ENCODE assay signal across 10 cellular contexts in genomic region chr2:26721267-26722032, GRCh38. TPM values are rescaled to one million over a fixed set of nuclear protein-coding genes. Genes with fewer than 3 reads are reported as not detected.
DNase-seq lines count a peak whose midpoint lies in the region; ATAC-seq lines count a peak whose summit lies in the region.
"Had no signal": no experiment of that assay in that cellular context is flagged by ENCODE, and none has a peak within 500 bp of the region (broad histone marks: within the 10 kb centered on the region; RNA-seq: fewer than 3 reads in every experiment).

No MANE protein-coding gene starts in this region.

- no peaks in the 10 kb centered on the region for H3K36me3 ChIP-seq in duodenal mucosa (ENCODE audit: control insufficient read depth in 1 of 2, insufficient read depth in 2 of 2, low read length in 2 of 2)
- no peaks in the 10 kb centered on the region for H3K36me3 ChIP-seq in neuronal stem cell (replicated peaks in 1 of 2; ENCODE audit: control insufficient read depth in 2 of 2, insufficient read depth in 2 of 2, low read length in 2 of 2)
- H3K36me3 ChIP-seq: neutrophil had no signal

- H3K4me1 ChIP-seq in duodenal mucosa (ENCODE audit: control insufficient read depth in 1 of 2, insufficient read depth in 2 of 2, low read length in 2 of 2) (peaks cover 53 to 55% of the 10 kb centered on the region in 2 donors), neuronal stem cell (ENCODE audit: control insufficient read depth in 2 of 2, insufficient read depth in 1 of 2, low read depth in 1 of 2, low read length in 2 of 2) (peaks cover 3 to 9% of the 10 kb centered on the region in 2 donors)

- H3K79me1 ChIP-seq in neuronal stem cell (ENCODE audit: low read depth, low read length) = peaks cover 2% of the 10 kb centered on the region

- peak overlapping the region; percentile 24 for H2AK5ac ChIP-seq in neuronal stem cell (ENCODE audit: low read depth, low read length)

- no peak overlapping the region for H2AFZ ChIP-seq in neuronal stem cell (ENCODE audit: low read length)

- WGBS in neuronal stem cell (ENCODE audit: extremely low coverage in 2 of 2, insufficient read length in 2 of 2, insufficient replicate concordance in 1 of 2), 2 donors = no CpG with 5 or more reads among the region's 12 CpGs

- no peak overlapping the region for H3K4me2 ChIP-seq in neuronal stem cell (ENCODE audit: insufficient read depth, low read length, poor library complexity, severe bottlenecking)

- H3K4me3 ChIP-seq in duodenal mucosa (ENCODE audit: low read depth in 1 of 2, low read length in 2 of 2) (no peak overlapping the region), neuronal stem cell (ENCODE audit: low read length in 2 of 2) (no peak overlapping the region)

- peak overlapping the region; percentile 96 for H2BK15ac ChIP-seq in neuronal stem cell (ENCODE audit: low read length)

- peak overlapping the region; percentile 82 for H3K23ac ChIP-seq in neuronal stem cell (ENCODE audit: low read depth, low read length, poor library complexity)

- H3K27ac ChIP-seq in duodenal mucosa (ENCODE audit: low read depth, low read length) (peak overlapping the region; percentile 77), neuronal stem cell (replicated peaks; ENCODE audit: low read length) (no peak overlapping the region)
- H3K27ac ChIP-seq: neutrophil had no signal

- in situ Hi-C loops in Caki2 (cut with HindIII; ENCODE audit: low pct_unique_long_range_greater_than_20kb, low sequenced_read_pairs) = no loop called here

- H3K9me3 ChIP-seq in duodenal mucosa (ENCODE audit: control insufficient read depth in 1 of 2, low read length in 2 of 2) = no peaks in the 10 kb centered on the region
- H3K9me3 ChIP-seq in neuronal stem cell (replicated peaks in 1 of 2; ENCODE audit: control insufficient read depth in 2 of 2, insufficient read depth in 1 of 2, low read depth in 1 of 2, low read length in 2 of 2) = peaks cover 0 to 2% of the 10 kb centered on the region in 2 donors
- H3K9me3 ChIP-seq: neutrophil had no signal

- H3K9ac ChIP-seq in duodenal mucosa (ENCODE audit: low read depth in 1 of 2, low read length in 2 of 2) (peak overlapping the region; percentile 22 to 39), neuronal stem cell (ENCODE audit: low read depth, low read length, poor library complexity) (no peak overlapping the region)

- ATAC-seq in HG02981 (IDR thresholded peaks at IDR 0.05; ENCODE audit: unreplicated experiment) (no peak), HG03342 (IDR thresholded peaks at IDR 0.05; ENCODE audit: unreplicated experiment) (no peak), HG02973 (IDR thresholded peaks at IDR 0.05; ENCODE audit: unreplicated experiment) (no peak)

- DNase-seq in Caki2 (ENCODE audit: low read depth) (peak; percentile 87), NCI-H2171 (lab: John Stamatoyannopoulos, UW) (peak; percentile 88), neuronal stem cell (ENCODE audit: low spot score) (no peak), superior temporal gyrus (ENCODE audit: extremely low spot score) (no peak)
- DNase-seq: KBM-7 had no signal

- no peak overlapping the region for H4K8ac ChIP-seq in neuronal stem cell (ENCODE audit: low read depth, low read length)

- H3K18ac ChIP-seq in neuronal stem cell (ENCODE audit: low read length) = peak overlapping the region; percentile 95

- H2BK5ac ChIP-seq in neuronal stem cell (ENCODE audit: low read length) = no peak overlapping the region

- no peak overlapping the region for H2BK120ac ChIP-seq in neuronal stem cell (ENCODE audit: low read depth, low read length)

- H2BK12ac ChIP-seq in neuronal stem cell (ENCODE audit: low read length) = peak overlapping the region; percentile 30

- H3K14ac ChIP-seq in neuronal stem cell (ENCODE audit: low read length) = peak overlapping the region; percentile 85

- no peak overlapping the region for H3K4ac ChIP-seq in neuronal stem cell (ENCODE audit: low read length)

- H3K27me3 ChIP-seq in duodenal mucosa (ENCODE audit: control insufficient read depth in 1 of 2, insufficient read depth in 2 of 2, low read length in 2 of 2) (no peaks in the 10 kb centered on the region), neuronal stem cell (ENCODE audit: control insufficient read depth in 3 of 3, insufficient read depth in 3 of 3, low read depth in 1 of 3, low read length in 3 of 3) (no peaks in the 10 kb centered on the region)
- H3K27me3 ChIP-seq: neutrophil had no signal

- no peak overlapping the region for H4K91ac ChIP-seq in neuronal stem cell (ENCODE audit: low read depth, low read length, poor library complexity)

RNA-seq across cellular contexts. Expression of gene KCNK3, which starts 28.9 kb away (rescaled TPM):
- 28.4 and 55.4 TPM in 2 replicates for total RNA-seq in Caki2 (2014; rRNA removed; shearing (Covaris generic); ENCODE audit: low replicate concordance)
- polyA plus RNA-seq in neuronal stem cell (2013, experiment 1 of 2) = 0.03 TPM
- polyA plus RNA-seq in neuronal stem cell (2013, experiment 2 of 2) = 0.01 TPM

RNA-seq across cellular contexts. Expression of gene SLC35F6, which starts 42.6 kb away (rescaled TPM):
- 59.5 and 61.8 TPM in 2 replicates for total RNA-seq in Caki2 (2014; rRNA removed; shearing (Covaris generic); ENCODE audit: low replicate concordance)
- polyA plus RNA-seq in neuronal stem cell (2013, experiment 1 of 2) = 8.5 TPM
- polyA plus RNA-seq in neuronal stem cell (2013, experiment 2 of 2) = 9.6 TPM

Comparison
In these comparisons a context has a peak if more than half of its experiments do, and no peak if none do; other contexts are left out.
1. DNase-seq: peak in Caki2 (single experiment) and NCI-H2171 (single experiment); none in neuronal stem cell (single experiment) and superior temporal gyrus (single experiment).